Comparison of ENCODE assay signal across 1 cellular context in genomic region chr12:120317258-120318105, GRCh38.
A peak's percentile ranks its signal among the peaks of the same experiment; 100 is the strongest.
TF ChIP-seq lines count a peak whose summit lies in the region.

No MANE protein-coding gene starts in this region.

TF ChIP-seq in K562, 482 proteins besides CTCF, POLR2A, EP300 and RAD21 (continued from another document and continues in another):
- TF ChIP-seq RERE (CRISPR knock-in tag; IDR thresholded peaks at IDR 0.05; ENCODE audit: borderline replicate concordance) (no peak), ZNF124 (CRISPR knock-in tag; IDR thresholded peaks at IDR 0.05) (no peak), ESRRA (IDR thresholded peaks at IDR 0.05; ENCODE audit: borderline replicate concordance, low read depth) (0 out of 2 replicates have a peak, but pooled peaks have one; percentile 13), GATAD2A (IDR thresholded peaks at IDR 0.05) (no peak), ZBTB11 (CRISPR knock-in tag; IDR thresholded peaks at IDR 0.05) (peak in 1 of 3 experiments; percentile 72; a peak in 2 of 6 replicates), ZNF212 (CRISPR knock-in tag; IDR thresholded peaks at IDR 0.05) (no peak), ZBTB8A (IDR thresholded peaks at IDR 0.05; ENCODE audit: partially characterized antibody) (no peak), SAP30 (IDR thresholded peaks at IDR 0.05; ENCODE audit: borderline replicate concordance, insufficient read depth, low read depth, low read length, poor library complexity, severe bottlenecking) (peak; percentile 61), HDAC8 (tag; IDR thresholded peaks at IDR 0.05) (no peak), CHD2 (IDR thresholded peaks at IDR 0.05; ENCODE audit: low read depth, low read length) (no peak), ZFP36 (IDR thresholded peaks at IDR 0.05; ENCODE audit: low read depth, low read length, partially characterized antibody) (peak; percentile 2), ETV5 (CRISPR knock-in tag; IDR thresholded peaks at IDR 0.05; ENCODE audit: low read depth) (peak; percentile 46; the same call in 1 of the 2 replicates), ZBTB17 (CRISPR knock-in tag; IDR thresholded peaks at IDR 0.05) (no peak; the same call in 1 of the 2 replicates), CCNT2 (IDR thresholded peaks at IDR 0.05; ENCODE audit: borderline replicate concordance, extremely low read depth, insufficient read length, low read depth, low read length) (peak; percentile 44), ZNF589 (CRISPR knock-in tag; IDR thresholded peaks at IDR 0.05; ENCODE audit: low read depth) (peak; percentile 84), UBTF (IDR thresholded peaks at IDR 0.05; ENCODE audit: borderline replicate concordance in 1 of 2, low read depth in 2 of 2, low read length in 2 of 2) (no peak), NFRKB (IDR thresholded peaks at IDR 0.05; ENCODE audit: low read depth) (peak; percentile 78), EHMT2 (IDR thresholded peaks at IDR 0.05) (no peak), ZNF311 (CRISPR knock-in tag; IDR thresholded peaks at IDR 0.05) (no peak), CEBPB (tag; IDR thresholded peaks at IDR 0.05) (peak; percentile 88), PBX2 (CRISPR knock-in tag; IDR thresholded peaks at IDR 0.05; ENCODE audit: low read depth) (no peak), PBX2 (tag; conservative IDR thresholded peaks at IDR 0.05; ENCODE audit: low read depth) (no peak; the same call in 1 of the 2 replicates), RBM25 (IDR thresholded peaks at IDR 0.05; ENCODE audit: low read depth, low read length, severe bottlenecking) (peak; percentile 66), NR2C2 (CRISPR knock-in tag; IDR thresholded peaks at IDR 0.05) (0 out of 2 replicates have a peak, but pooled peaks have one; percentile 12), NR2C2 (tag; IDR thresholded peaks at IDR 0.05) (peak; percentile 65; the same call in 1 of the 2 replicates), ZNF384 (IDR thresholded peaks at IDR 0.05; ENCODE audit: low read depth, low read length) (no peak), IRF1 (CRISPR knock-in tag; IDR thresholded peaks at IDR 0.05; ENCODE audit: borderline replicate concordance) (no peak), KLF16 (IDR thresholded peaks at IDR 0.05) (no peak), ZC3H11A (IDR thresholded peaks at IDR 0.05; ENCODE audit: low read depth, low read length) (0 out of 2 replicates have a peak, but pooled peaks have one; percentile 35), POLR2AphosphoS5 (IDR thresholded peaks at IDR 0.05; ENCODE audit: control insufficient read depth, insufficient read depth, low read depth, low read length) (peak; percentile 84), HBP1 (CRISPR knock-in tag; IDR thresholded peaks at IDR 0.05) (0 out of 2 replicates have a peak, but pooled peaks have one; percentile 18), HNRNPL (IDR thresholded peaks at IDR 0.05; ENCODE audit: low read depth, low read length) (no peak), STAT5B (CRISPR knock-in tag; IDR thresholded peaks at IDR 0.05) (no peak), TCF15 (CRISPR knock-in tag; IDR thresholded peaks at IDR 0.05) (no peak), TFE3 (CRISPR knock-in tag; IDR thresholded peaks at IDR 0.05) (peak; percentile 100), WHSC1 (IDR thresholded peaks at IDR 0.05; ENCODE audit: low read length) (no peak), HIVEP1 (CRISPR knock-in tag; IDR thresholded peaks at IDR 0.05) (no peak), LEF1 (IDR thresholded peaks at IDR 0.05) (no peak; the same call in 1 of the 2 replicates), KLF1 (tag; IDR thresholded peaks at IDR 0.05) (no peak), CBX1 (IDR thresholded peaks at IDR 0.05; ENCODE audit: low read depth) (no peak), COPS2 (conservative IDR thresholded peaks at IDR 0.05) (no peak), TAF15 (IDR thresholded peaks at IDR 0.05; ENCODE audit: low read depth, low read length) (no peak), MECOM (CRISPR knock-in tag; IDR thresholded peaks at IDR 0.05) (0 out of 2 replicates have a peak, but pooled peaks have one; percentile 49), HMGXB4 (CRISPR knock-in tag; IDR thresholded peaks at IDR 0.05) (no peak), PCBP2 (IDR thresholded peaks at IDR 0.05; ENCODE audit: low read depth, low read length, poor library complexity, severe bottlenecking) (no peak)
